15 cellular contexts compared by ENCODE assay signal in genomic region chr1:23756676-23757075, GRCh38. TPM values are rescaled to one million over a fixed set of nuclear protein-coding genes. Genes with fewer than 3 reads are reported as not detected.
DNase-seq lines count a peak whose midpoint lies in the region; ATAC-seq, FAIRE-seq and TF ChIP-seq lines count a peak whose summit lies in the region.
"Had no signal": no experiment of that assay in that cellular context is flagged by ENCODE, and none has a peak within 500 bp of the region (broad histone marks: within the 10 kb centered on the region; RNA-seq: fewer than 3 reads in every experiment).

No MANE protein-coding gene starts in this region.

- DNase-seq in HCEC 1CT (peak; percentile 60), RWPE1 (ENCODE audit: low spot score) (peak; percentile 12), endothelial cell of umbilical vein (ENCODE audit: low read depth, low spot score) (no peak), omental fat pad (ENCODE audit: low spot score) (no peak), NCI-H1417 (lab: John Stamatoyannopoulos, UW) (no peak), midbrain (lab: John Stamatoyannopoulos, UW) (no peak)
- DNase-seq: activated CD4-positive, alpha-beta T cell treated with anti-CD3 and anti-CD28 coated beads, Interleukin-2, amount 50 U/mL, for 48 hours; activated gamma-delta T cell treated with Interleukin-2 at 50 U/mL for 16 hours; Calu3; central memory CD4-positive, alpha-beta T cell; trophoblast cell had no signal

- no peaks in the 10 kb centered on the region for H3K9me3 ChIP-seq in endothelial cell of umbilical vein (replicated peaks; ENCODE audit: control insufficient read depth, insufficient read depth, low read length)

- no TSS peak for BruUV-seq in endothelial cell of umbilical vein (replicated peaks; lab: Mats Ljungman, UMichigan)

- no peaks in the 10 kb centered on the region for H3K4me1 ChIP-seq in endothelial cell of umbilical vein (ENCODE audit: control insufficient read depth, extremely low read depth, insufficient read depth, low read length)
- H3K4me1 ChIP-seq: parathyroid adenoma had no signal

- peaks cover 52 to 74% of the 10 kb centered on the region in 2 experiments for H3K36me3 ChIP-seq in endothelial cell of umbilical vein (ENCODE audit: control insufficient read depth in 2 of 2, extremely low read depth in 1 of 2, insufficient read depth in 2 of 2, low read length in 2 of 2)

- peaks cover 7% of the 10 kb centered on the region for H3K79me2 ChIP-seq in endothelial cell of umbilical vein (ENCODE audit: control insufficient read depth, insufficient read depth, low read length)

- POLR2A ChIA-PET in RWPE1 (lab: Yijun Ruan, JAX; ENCODE audit: low non-redundant PET) (no interaction called here), endothelial cell of umbilical vein (lab: Charles Lee) (no interaction called here)

- CTCF ChIA-PET in RWPE1 (lab: Yijun Ruan, JAX) = no interaction called here
- CTCF ChIA-PET in endothelial cell of umbilical vein (lab: Charles Lee) = no interaction called here

- no peaks in the 10 kb centered on the region for H3K9me1 ChIP-seq in endothelial cell of umbilical vein (replicated peaks; ENCODE audit: control insufficient read depth, extremely low read depth, insufficient read depth, low read length)

- peaks cover 2% of the 10 kb centered on the region for H4K20me1 ChIP-seq in endothelial cell of umbilical vein (replicated peaks; ENCODE audit: control insufficient read depth, extremely low read depth, insufficient read depth, low read length)

- H3K4me2 ChIP-seq in endothelial cell of umbilical vein (ENCODE audit: insufficient read depth, low read length) = no peak overlapping the region

- intact Hi-C loops in endothelial cell of umbilical vein (cut with micrococcal nuclease) = no loop called here

- no peak for FAIRE-seq in endothelial cell of umbilical vein (lab: Jason Lieb, UNC)

- TF ChIP-seq CTCF in RWPE1 (conservative IDR thresholded peaks at IDR 0.05; ENCODE audit: low read depth) = no peak
- no peak for TF ChIP-seq CTCF in endothelial cell of umbilical vein (IDR thresholded peaks at IDR 0.05; ENCODE audit: extremely low read depth in 1 of 2, insufficient read depth in 1 of 2, low read depth in 1 of 2, low read length in 2 of 2)
- no peak for TF ChIP-seq CTCF in omental fat pad (IDR thresholded peaks at IDR 0.05)

- H3K9ac ChIP-seq in endothelial cell of umbilical vein (replicated peaks; ENCODE audit: extremely low read depth, insufficient read depth, low read length) = no peak overlapping the region
- H3K9ac ChIP-seq: parathyroid adenoma had no signal

- H3K27ac ChIP-seq in RWPE1 (no peak overlapping the region), endothelial cell of umbilical vein (ENCODE audit: insufficient read depth, low read depth, low read length) (no peak overlapping the region)
- H3K27ac ChIP-seq: epithelial cell of prostate, parathyroid adenoma had no signal

- dilution Hi-C loops in endothelial cell of umbilical vein (cut with MboI; ENCODE audit: extremely low pct_ligation_motif_present, low sequenced_read_pairs) = no loop called here

- ATAC-seq in omental fat pad (ENCODE audit: low FRiP score) (peak; percentile 19), HG02840 (IDR thresholded peaks at IDR 0.05; ENCODE audit: low FRiP score, unreplicated experiment) (no peak), GM19023 (IDR thresholded peaks at IDR 0.05; ENCODE audit: unreplicated experiment) (no peak)

- no peak overlapping the region for H2AFZ ChIP-seq in endothelial cell of umbilical vein (ENCODE audit: low read depth, low read length)
- H2AFZ ChIP-seq: parathyroid adenoma had no signal

- no peak for TF ChIP-seq POLR2A in endothelial cell of umbilical vein (IDR thresholded peaks at IDR 0.05; ENCODE audit: low read depth, low read length)

- no peak overlapping the region for H3K4me3 ChIP-seq in endothelial cell of umbilical vein (replicated peaks in 1 of 3; ENCODE audit: insufficient read depth in 1 of 3, low read depth in 1 of 3, low read length in 3 of 3)

- H3K27me3 ChIP-seq in endothelial cell of umbilical vein (ENCODE audit: control insufficient read depth in 2 of 2, insufficient read depth in 2 of 2, low read length in 2 of 2) = no peaks in the 10 kb centered on the region

TF ChIP-seq in endothelial cell of umbilical vein, 7 proteins besides CTCF, POLR2A, EP300 and RAD21:
- no peak for TF ChIP-seq MYC (IDR thresholded peaks at IDR 0.05; ENCODE audit: low read depth, low read length)
- peak; percentile 27 for TF ChIP-seq FOS (IDR thresholded peaks at IDR 0.05; ENCODE audit: borderline replicate concordance, insufficient read depth, low read length)
- no peak for TF ChIP-seq MAX (IDR thresholded peaks at IDR 0.05; ENCODE audit: insufficient read depth, insufficient read length)
- no peak for TF ChIP-seq JUN (IDR thresholded peaks at IDR 0.05; ENCODE audit: borderline replicate concordance, insufficient read depth, insufficient read length, low read depth)

RNA-seq across cellular contexts. Expression of gene ELOA, which starts 13.4 kb away (rescaled TPM):
- total RNA-seq in endothelial cell of umbilical vein = 41.0 and 42.6 TPM in 2 replicates
- polyA plus RNA-seq in endothelial cell of umbilical vein = 10.8 and 11.9 TPM in 2 replicates
- polyA plus RNA-seq in endothelial cell of umbilical vein (2011; cell fraction: cytosol; rRNA removed) = 16.0 and 17.0 TPM in 2 replicates
- polyA plus RNA-seq in endothelial cell of umbilical vein (2011; cell fraction: nucleus; rRNA removed) = 27.4 and 29.5 TPM in 2 replicates
- polyA plus RNA-seq in endothelial cell of umbilical vein (2012) = 17.3 and 31.8 TPM in 2 replicates
- 16.6 and 17.9 TPM in 2 replicates for polyA minus RNA-seq in endothelial cell of umbilical vein
- polyA minus RNA-seq in endothelial cell of umbilical vein (2011; cell fraction: cytosol; rRNA and poly(A)+ RNA removed) = 23.2 TPM
- 9.1 and 10.1 TPM in 2 replicates for polyA minus RNA-seq in endothelial cell of umbilical vein (2011; cell fraction: nucleus; rRNA and poly(A)+ RNA removed)
- total RNA-seq in omental fat pad = 10 to 100 TPM; 44.1 to 73.7 (median 54.1) TPM

RNA-seq across cellular contexts. Expression of gene PITHD1, which starts 21.5 kb away (rescaled TPM):
- 35.8 and 42.5 TPM in 2 replicates for total RNA-seq in endothelial cell of umbilical vein
- polyA plus RNA-seq in endothelial cell of umbilical vein = 31.5 and 43.1 TPM in 2 replicates
- 38.1 and 42.2 TPM in 2 replicates for polyA plus RNA-seq in endothelial cell of umbilical vein (2011; cell fraction: cytosol; rRNA removed)
- polyA plus RNA-seq in endothelial cell of umbilical vein (2011; cell fraction: nucleus; rRNA removed) = 32.1 and 39.7 TPM in 2 replicates
- polyA plus RNA-seq in endothelial cell of umbilical vein (2012) = 26.5 and 35.3 TPM in 2 replicates
- polyA minus RNA-seq in endothelial cell of umbilical vein = 13.1 and 19.8 TPM in 2 replicates
- polyA minus RNA-seq in endothelial cell of umbilical vein (2011; cell fraction: cytosol; rRNA and poly(A)+ RNA removed) = 17.3 TPM
- 7.6 and 13.0 TPM in 2 replicates for polyA minus RNA-seq in endothelial cell of umbilical vein (2011; cell fraction: nucleus; rRNA and poly(A)+ RNA removed)
- 10 to 100 TPM; 44.3 to 58.8 (median 51.7) TPM for total RNA-seq in omental fat pad

RNA-seq across cellular contexts. Expression of gene LYPLA2, which starts 34.3 kb away (rescaled TPM):
- total RNA-seq in endothelial cell of umbilical vein (110 TPM in 2 replicates), omental fat pad (10 to 100 TPM; 36.0 to 54.0 (median 40.3) TPM)
- polyA plus RNA-seq in endothelial cell of umbilical vein = 137 and 173 TPM in 2 replicates
- 80.6 and 124 TPM in 2 replicates for polyA plus RNA-seq in endothelial cell of umbilical vein (2011; cell fraction: cytosol; rRNA removed)
- polyA plus RNA-seq in endothelial cell of umbilical vein (2011; cell fraction: nucleus; rRNA removed) = 111 and 136 TPM in 2 replicates
- 84.8 and 94.9 TPM in 2 replicates for polyA plus RNA-seq in endothelial cell of umbilical vein (2012)
- polyA minus RNA-seq in endothelial cell of umbilical vein = 73.8 and 77.9 TPM in 2 replicates
- 37.3 TPM for polyA minus RNA-seq in endothelial cell of umbilical vein (2011; cell fraction: cytosol; rRNA and poly(A)+ RNA removed)
- polyA minus RNA-seq in endothelial cell of umbilical vein (2011; cell fraction: nucleus; rRNA and poly(A)+ RNA removed) = 23.0 and 28.3 TPM in 2 replicates

RNA-seq across cellular contexts. Expression of gene GALE, which starts 43.9 kb away (rescaled TPM):
- total RNA-seq in endothelial cell of umbilical vein = 39.2 and 42.9 TPM in 2 replicates
- polyA plus RNA-seq in endothelial cell of umbilical vein = 57.7 and 64.7 TPM in 2 replicates
- polyA plus RNA-seq in endothelial cell of umbilical vein (2011; cell fraction: cytosol; rRNA removed) = 49.3 and 55.5 TPM in 2 replicates
- polyA plus RNA-seq in endothelial cell of umbilical vein (2011; cell fraction: nucleus; rRNA removed) = 64.7 and 65.7 TPM in 2 replicates
- 35.1 and 39.3 TPM in 2 replicates for polyA plus RNA-seq in endothelial cell of umbilical vein (2012)
- polyA minus RNA-seq in endothelial cell of umbilical vein = 24.6 and 25.2 TPM in 2 replicates
- polyA minus RNA-seq in endothelial cell of umbilical vein (2011; cell fraction: cytosol; rRNA and poly(A)+ RNA removed) = 26.3 TPM
- polyA minus RNA-seq in endothelial cell of umbilical vein (2011; cell fraction: nucleus; rRNA and poly(A)+ RNA removed) = 7.0 and 8.9 TPM in 2 replicates
- 10 to 100 TPM; 15.6 to 19.4 (median 17.9) TPM for total RNA-seq in omental fat pad

Comparison
In these comparisons a context has a peak if more than half of its experiments do, and no peak if none do; other contexts are left out.
1. DNase-seq: peak in HCEC 1CT (single experiment) and RWPE1 (single experiment); none in endothelial cell of umbilical vein (single experiment), omental fat pad (single experiment), NCI-H1417 (0 of 3) and midbrain (single experiment).